8 cellular contexts compared by ENCODE assay signal in genomic region chr20:4522310-4522709, GRCh38.
"Had no signal": no experiment of that assay in that cellular context is flagged by ENCODE, and none has a peak within 500 bp of the region (broad histone marks: within the 10 kb centered on the region; RNA-seq: fewer than 3 reads in every experiment).

No MANE protein-coding gene starts in this region.

- H2AFZ ChIP-seq: GM23248 had no signal

- H3K4me2 ChIP-seq: KMS-11 had no signal

- H3K4me3 ChIP-seq: GM23248 had no signal

- H3K27ac ChIP-seq: GM23248, KMS-11 had no signal

- FAIRE-seq: H54, HTR-8/SVneo had no signal

- DNase-seq: GM23248, GOT3, H9, HCEC 1CT, KBM-7 had no signal

- H3K9ac ChIP-seq: GM23248, KMS-11 had no signal
